Comparison of ENCODE assay signal across 24 cellular contexts in the genomic region with DNA sequence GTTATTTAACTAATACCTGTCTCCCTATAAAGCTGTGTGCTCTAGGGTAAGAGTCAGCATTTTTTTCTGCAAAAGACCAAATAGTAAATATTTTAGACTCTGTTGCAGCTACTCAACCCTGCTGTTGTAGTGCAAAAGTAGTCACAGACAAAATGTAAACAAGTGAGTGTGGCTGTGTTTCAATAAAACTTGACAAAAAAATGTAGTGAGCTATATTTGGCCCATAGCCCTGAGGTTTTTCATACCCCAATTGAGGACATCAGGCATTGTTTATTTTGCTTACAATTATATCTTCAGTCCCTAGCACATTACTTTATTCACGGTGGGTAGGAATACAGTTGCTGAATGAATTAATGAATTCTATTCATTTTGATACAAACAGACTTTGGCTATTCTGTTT.
"Had no signal": no experiment of that assay in that cellular context is flagged by ENCODE, and none has a peak within 500 bp of the region (broad histone marks: within the 10 kb centered on the region; RNA-seq: fewer than 3 reads in every experiment).

No MANE protein-coding gene starts in this region.

- FAIRE-seq: islet of Langerhans, kidney, small intestine had no signal

- ATAC-seq: left colon; left lung; lower lobe of right lung; mucosa of descending colon; naive thymus-derived CD4-positive, alpha-beta T cell; natural killer cell treated with Interleukin-12 subunit alpha and Interleukin-12 subunit beta and Interleukin-15 and Interleukin-18, amount 100 ng/mL, for 72 hours; sciatic nerve; stimulated activated effector memory CD8-positive, alpha-beta T cell treated with anti-CD3 and anti-CD28 coated beads, Interleukin-12 subunit alpha, Interleukin-12 subunit beta, amount 100 ng/mL, for 72 hours had no signal

- DNase-seq: hypothalamus; immature natural killer cell; kidney; left colon; left lung; lower lobe of right lung; mammary epithelial cell; mesendoderm; mucosa of descending colon; naive thymus-derived CD4-positive, alpha-beta T cell; ovary; small intestine; spleen; stimulated activated CD4-positive, alpha-beta T cell treated with anti-CD3 and anti-CD28 coated beads, Interleukin-4, amount 100 ng/mL, for 24 hours; stimulated activated naive CD4-positive, alpha-beta T cell; tibial artery; uterus had no signal

- H3K27me3 ChIP-seq: left lung, ovary, right atrium auricular region, spleen, suprapubic skin, tibial artery, uterus had no signal

- H3K36me3 ChIP-seq: left lung, lower lobe of right lung, ovary, right atrium auricular region, spleen, suprapubic skin, thoracic aorta, tibial artery, uterus had no signal

- H3K4me1 ChIP-seq: left lung, lower lobe of right lung, right atrium auricular region, suprapubic skin, tibial artery, uterus had no signal

- H3K4me3 ChIP-seq: left lung, lower lobe of right lung, mucosa of descending colon, ovary, right atrium auricular region, spleen, suprapubic skin, thoracic aorta, tibial artery, uterus had no signal

- H3K27ac ChIP-seq: left lung, lower lobe of right lung, ovary, right atrium auricular region, spleen, suprapubic skin, thoracic aorta, tibial artery, uterus had no signal

- H3K9me3 ChIP-seq: left lung, lower lobe of right lung, mucosa of descending colon, ovary, right atrium auricular region, spleen, suprapubic skin, thoracic aorta, tibial artery, uterus had no signal
